ENCODE assay signal across 14 cellular contexts in the genomic region with DNA sequence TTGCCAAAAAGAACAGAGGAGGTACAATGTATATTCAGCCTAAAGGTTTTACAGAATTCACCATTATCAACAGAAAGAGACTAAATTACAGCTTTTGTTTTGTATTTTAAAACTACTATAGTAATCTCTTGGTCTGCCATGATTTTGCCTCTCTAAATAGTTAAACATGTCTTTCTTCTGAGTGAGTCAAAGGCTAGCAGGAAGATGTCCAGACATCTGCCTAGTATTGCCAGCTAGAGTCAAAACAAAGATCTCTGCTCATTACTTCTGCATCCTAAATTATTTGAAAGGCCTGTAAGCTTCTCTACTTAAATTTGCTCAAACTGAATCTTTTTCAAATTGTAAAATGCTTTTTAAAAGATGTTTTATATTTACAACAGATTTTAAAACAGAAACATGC. TPM values are rescaled to one million over a fixed set of nuclear protein-coding genes. Genes with fewer than 3 reads are reported as not detected.
A peak's percentile ranks its signal among the peaks of the same experiment; 100 is the strongest.
DNase-seq lines count a peak whose midpoint lies in the region; ATAC-seq, FAIRE-seq and TF ChIP-seq lines count a peak whose summit lies in the region.
"Had no signal": no experiment of that assay in that cellular context is flagged by ENCODE, and none has a peak within 500 bp of the region (broad histone marks: within the 10 kb centered on the region; RNA-seq: fewer than 3 reads in every experiment).

No MANE protein-coding gene starts in this region.

- H3K4me1 ChIP-seq in left ventricle myocardium inferior (peaks cover 50% of the 10 kb centered on the region), right cardiac atrium (ENCODE audit: control insufficient read depth, insufficient read depth, low read length) (no peaks in the 10 kb centered on the region), kidney (ENCODE audit: control insufficient read depth in 1 of 2, insufficient read depth in 1 of 2, low read depth in 1 of 2, low read length in 2 of 2) (no peaks in the 10 kb centered on the region)

- no peak overlapping the region for H3K9ac ChIP-seq in kidney (ENCODE audit: low read length in 2 of 2)
- H3K9ac ChIP-seq: BLaER1 treated with 17β-estradiol and CSF1 and Interleukin-3, amounts not matched to agents 10 nM and 100 nM had no signal

- intact Hi-C loops in left ventricle myocardium inferior (cut with micrococcal nuclease), result no loop called here
- intact Hi-C loops in right cardiac atrium (cut with DNase I), result no loop called here
- intact Hi-C loops in kidney (cut with DNase I), result no loop called here

- TF ChIP-seq CTCF in left ventricle myocardium inferior (IDR thresholded peaks at IDR 0.05; ENCODE audit: borderline replicate concordance) (no peak), fibroblast of the aortic adventitia (IDR thresholded peaks at IDR 0.05; ENCODE audit: insufficient read depth, low read length) (no peak), kidney (IDR thresholded peaks at IDR 0.05; ENCODE audit: borderline replicate concordance, extremely low read depth, insufficient read depth) (no peak)

- H3K9me3 ChIP-seq in left ventricle myocardium inferior (replicated peaks) (no peaks in the 10 kb centered on the region), right cardiac atrium (ENCODE audit: control insufficient read depth, low read length) (no peaks in the 10 kb centered on the region), kidney (ENCODE audit: control insufficient read depth in 1 of 2, low read length in 2 of 2) (no peaks in the 10 kb centered on the region)
- H3K9me3 ChIP-seq: BLaER1 treated with 17β-estradiol and CSF1 and Interleukin-3, amounts not matched to agents 10 nM and 100 nM; sigmoid colon had no signal

- H3K27me3 ChIP-seq in left ventricle myocardium inferior (ENCODE audit: low read depth), result no peaks in the 10 kb centered on the region
- no peaks in the 10 kb centered on the region for H3K27me3 ChIP-seq in right cardiac atrium (ENCODE audit: control insufficient read depth, insufficient read depth)
- H3K27me3 ChIP-seq: BLaER1 treated with 17β-estradiol and CSF1 and Interleukin-3, amounts not matched to agents 10 nM and 100 nM; sigmoid colon had no signal

- DNase-seq in left ventricle myocardium inferior (no peak), right cardiac atrium (no peak), amniotic epithelial cell (ENCODE audit: low read depth) (peak; percentile 18), fibroblast of the aortic adventitia (ENCODE audit: low read depth) (peak; percentile 38), stromal cell of bone marrow (ENCODE audit: low read depth) (peak; percentile 14), NCI-H748 treated with DMSO at 0.1 percent for 48 hours (lab: John Stamatoyannopoulos, UW) (no peak), kidney (no peak)
- DNase-seq: activated CD4-positive, alpha-beta T cell treated with anti-CD3 and anti-CD28 coated beads for 4 hours; activated gamma-delta T cell treated with Interleukin-2 at 50 U/mL for 16 hours; H7; MV-4-11; sigmoid colon had no signal

- peaks cover 56% of the 10 kb centered on the region for H3K36me3 ChIP-seq in left ventricle myocardium inferior
- peaks cover 9 to 14% of the 10 kb centered on the region in 2 donors for H3K36me3 ChIP-seq in kidney (ENCODE audit: control insufficient read depth in 1 of 2, insufficient read depth in 2 of 2, low read length in 2 of 2)

- H3K4me3 ChIP-seq in left ventricle myocardium inferior (no peak overlapping the region), right cardiac atrium (ENCODE audit: low read length) (no peak overlapping the region), fibroblast of the aortic adventitia (ENCODE audit: low read depth, low read length) (no peak overlapping the region), kidney (ENCODE audit: low read length in 2 of 2) (no peak overlapping the region)
- H3K4me3 ChIP-seq: BLaER1 treated with 17β-estradiol and CSF1 and Interleukin-3, amounts not matched to agents 10 nM and 100 nM; sigmoid colon had no signal

- ATAC-seq in right cardiac atrium, result no peak
- no peak for ATAC-seq in GM21528 (IDR thresholded peaks at IDR 0.05; ENCODE audit: low FRiP score, unreplicated experiment)

- H3K27ac ChIP-seq in left ventricle myocardium inferior (replicated peaks) (peak overlapping the region; percentile 0), right cardiac atrium (ENCODE audit: low read length) (no peak overlapping the region), kidney (ENCODE audit: low read depth in 2 of 2, low read length in 2 of 2) (no peak overlapping the region)
- H3K27ac ChIP-seq: BLaER1 treated with 17β-estradiol and CSF1 and Interleukin-3, amounts not matched to agents 10 nM and 100 nM; sigmoid colon had no signal

- FAIRE-seq in kidney (lab: Jason Lieb, UNC), result no peak

RNA-seq across cellular contexts. Expression of a gene that starts 8.8 kb away (rescaled TPM):
- 27.6 TPM for total RNA-seq in left ventricle myocardium inferior
- total RNA-seq in right cardiac atrium, result 10 to 100 TPM; 20.1 to 26.1 (median 22.5) TPM
- polyA plus RNA-seq in right cardiac atrium, result 22.5 TPM
- total RNA-seq in fibroblast of the aortic adventitia (ENCODE audit: low replicate concordance), result 13.7 and 26.1 TPM in 2 replicates
- 15.1 TPM for total RNA-seq in kidney
- polyA plus RNA-seq in kidney (ENCODE audit: insufficient read depth, low read depth, low replicate concordance), result 15.1 TPM

RNA-seq across cellular contexts. Expression of a gene that starts 32.2 kb away (rescaled TPM):
- total RNA-seq in left ventricle myocardium inferior (5.5 TPM), right cardiac atrium (1 to 10 TPM; 6.4 to 8.0 (median 7.6) TPM), fibroblast of the aortic adventitia (ENCODE audit: low replicate concordance) (11.2 and 11.4 TPM in 2 replicates), kidney (25.9 TPM)
- polyA plus RNA-seq in right cardiac atrium (2.0 TPM), kidney (ENCODE audit: insufficient read depth, low read depth, low replicate concordance) (4.8 TPM)

Comparison
In these comparisons a context has a peak if more than half of its experiments do, and no peak if none do; other contexts are left out.
1. DNase-seq: peak in amniotic epithelial cell (single experiment), fibroblast of the aortic adventitia (single experiment) and stromal cell of bone marrow (single experiment); none in left ventricle myocardium inferior (single experiment), right cardiac atrium (0 of 3), NCI-H748 treated with DMSO at 0.1 percent for 48 hours (single experiment) and kidney (single experiment).